In genomic region chr2:183079335-183079775, GRCh38 we compare ENCODE assay signal across 8 cellular contexts. TPM values are rescaled to one million over a fixed set of nuclear protein-coding genes. Genes with fewer than 3 reads are reported as not detected.
DNase-seq lines count a peak whose midpoint lies in the region; ATAC-seq and TF ChIP-seq lines count a peak whose summit lies in the region.

No MANE protein-coding gene starts in this region.

- POLR2A ChIA-PET in naive thymus-derived CD8-positive, alpha-beta T cell (lab: Charles Lee) = interaction anchor here (1.2 kb wide), 1 partner anchor 45 kb away, joined by 3 read pairs; no protein-coding TSS in a partner anchor

- H3K36me3 Mint-ChIP-seq in naive thymus-derived CD8-positive, alpha-beta T cell = no peaks in the 10 kb centered on the region

- H3K9me3 Mint-ChIP-seq in naive thymus-derived CD8-positive, alpha-beta T cell = no peaks in the 10 kb centered on the region

- H3K27me3 Mint-ChIP-seq in naive thymus-derived CD8-positive, alpha-beta T cell = peaks cover 0 to 3% (median 0%) of the 10 kb centered on the region in 5 donors

- H3K4me3 ChIP-seq in AG09309 (ENCODE audit: control insufficient read depth, low read depth, low read length) (peak overlapping the region; percentile 55), duodenal mucosa (ENCODE audit: low read depth in 1 of 2, low read length in 2 of 2) (peak overlapping the region; percentile 91 to 97)

- H3K27ac Mint-ChIP-seq in naive thymus-derived CD8-positive, alpha-beta T cell = peak overlapping the region in 5 of 10 donors; percentile 69 to 85 (median 83)

- DNase-seq in AG09309 (ENCODE audit: low read depth) (no peak), NCI-H69 (lab: John Stamatoyannopoulos, UW) (peak; percentile 37), KBM-7 (no peak), SK-N-DZ (ENCODE audit: low spot score) (no peak), GOT3 (lab: John Stamatoyannopoulos, UW) (no peak)
- DNase-seq in naive thymus-derived CD8-positive, alpha-beta T cell = peak in 1 of 10 donors; percentile 14

- in situ Hi-C loops in KBM-7 (cut with MboI; ENCODE audit: low pct_unique_long_range_greater_than_20kb, low sequenced_read_pairs) = no loop called here

- H3K9me3 ChIP-seq in duodenal mucosa (ENCODE audit: control insufficient read depth in 1 of 2, low read length in 2 of 2) = no peaks in the 10 kb centered on the region

- peak overlapping the region; percentile 82 to 95 for H3K9ac ChIP-seq in duodenal mucosa (ENCODE audit: low read depth in 1 of 2, low read length in 2 of 2)

- TF ChIP-seq CTCF in AG09309 (IDR thresholded peaks at IDR 0.05; ENCODE audit: control insufficient read depth, insufficient read depth, low read depth, low read length, missing control alignments) = no peak

- ATAC-seq in GM19372 (IDR thresholded peaks at IDR 0.05; ENCODE audit: low read depth, unreplicated experiment) = peak; percentile 24
- no peak for ATAC-seq in naive thymus-derived CD8-positive, alpha-beta T cell

- H3K36me3 ChIP-seq in duodenal mucosa (ENCODE audit: control insufficient read depth in 1 of 2, insufficient read depth in 2 of 2, low read length in 2 of 2) = no peaks in the 10 kb centered on the region

- peaks cover 0 to 6% of the 10 kb centered on the region in 2 donors for H3K4me1 ChIP-seq in duodenal mucosa (ENCODE audit: control insufficient read depth in 1 of 2, insufficient read depth in 2 of 2, low read length in 2 of 2)

- H3K27ac ChIP-seq in duodenal mucosa (ENCODE audit: low read depth, low read length) = peak overlapping the region; percentile 63

- peak overlapping the region; percentile 91 to 97 (median 94) for H3K4me3 Mint-ChIP-seq in naive thymus-derived CD8-positive, alpha-beta T cell

- H3K4me1 Mint-ChIP-seq in naive thymus-derived CD8-positive, alpha-beta T cell = peaks cover 5 to 15% (median 9%) of the 10 kb centered on the region in 4 donors

- no peaks in the 10 kb centered on the region for H3K27me3 ChIP-seq in duodenal mucosa (ENCODE audit: control insufficient read depth in 1 of 2, insufficient read depth in 2 of 2, low read length in 2 of 2)

RNA-seq across cellular contexts. Expression of gene DUSP19, which starts 0.8 kb away (rescaled TPM):
- 1 to 10 TPM; 1.1 to 1.7 TPM for total RNA-seq in naive thymus-derived CD8-positive, alpha-beta T cell
- polyA plus RNA-seq in naive thymus-derived CD8-positive, alpha-beta T cell = under 1 TPM; 0.30 to 0.88 (median 0.79) TPM
- 3.9 and 6.1 TPM in 2 replicates for polyA plus RNA-seq in SK-N-DZ (2014; cell fraction: cytosol; rRNA removed)
- polyA plus RNA-seq in SK-N-DZ (2014; cell fraction: nucleus; rRNA removed) = 0.83 and 2.5 TPM in 2 replicates

RNA-seq across cellular contexts. Expression of gene NCKAP1, which starts 41.1 kb away (rescaled TPM):
- under 1 TPM; 0.42 to 0.63 TPM for total RNA-seq in naive thymus-derived CD8-positive, alpha-beta T cell
- polyA plus RNA-seq in naive thymus-derived CD8-positive, alpha-beta T cell = under 1 TPM in 2 of 3 donors, not detected in 1; 0.10 to 0.12 TPM
- polyA plus RNA-seq in SK-N-DZ (2014; cell fraction: cytosol; rRNA removed) = 81.2 and 115 TPM in 2 replicates
- polyA plus RNA-seq in SK-N-DZ (2014; cell fraction: nucleus; rRNA removed) = 66.9 and 90.6 TPM in 2 replicates

RNA-seq across cellular contexts. Expression of gene NUP35, which starts 44.9 kb away (rescaled TPM):
- total RNA-seq in naive thymus-derived CD8-positive, alpha-beta T cell = 10 to 100 TPM; 19.1 to 20.7 TPM
- polyA plus RNA-seq in naive thymus-derived CD8-positive, alpha-beta T cell = 1 to 10 TPM; 4.2 to 8.2 (median 6.1) TPM
- polyA plus RNA-seq in SK-N-DZ (2014; cell fraction: cytosol; rRNA removed) = 40.4 and 48.5 TPM in 2 replicates
- polyA plus RNA-seq in SK-N-DZ (2014; cell fraction: nucleus; rRNA removed) = 26.2 and 32.2 TPM in 2 replicates
